Comparison of ENCODE assay signal across 17 cellular contexts in genomic region chr12:111386891-111387290, GRCh38. TPM values are rescaled to one million over a fixed set of nuclear protein-coding genes. Genes with fewer than 3 reads are reported as not detected.
DNase-seq lines count a peak whose midpoint lies in the region; ATAC-seq and TF ChIP-seq lines count a peak whose summit lies in the region.
"Had no signal": no experiment of that assay in that cellular context is flagged by ENCODE, and none has a peak within 500 bp of the region (broad histone marks: within the 10 kb centered on the region; RNA-seq: fewer than 3 reads in every experiment).

No MANE protein-coding gene starts in this region.

- peak; percentile 36 for DNase-seq in GM23248
- DNase-seq in NCI-H2227 (lab: John Stamatoyannopoulos, UW; ENCODE audit: unreplicated experiment) = peak; percentile 31
- DNase-seq in dermis blood vessel endothelial cell = peak; percentile 42
- DNase-seq in mesenchymal stem cell = peak; percentile 15
- DNase-seq in NCI-H146 (lab: John Stamatoyannopoulos, UW) = no peak
- no peak for DNase-seq in CD14-positive monocyte (ENCODE audit: low spot score)
- DNase-seq: CD8-positive, alpha-beta T cell; DND-41; H9; NCI-H2029 treated with DMSO at 0.1 percent for 48 hours; NCI-H345; NCI-H526 treated with DMSO at 0.1 percent for 48 hours had no signal

- no peak overlapping the region for H3K14ac ChIP-seq in mesenchymal stem cell (ENCODE audit: low read length in 2 of 2)

- H3K9ac ChIP-seq in GM23248 (no peak overlapping the region), mesenchymal stem cell (ENCODE audit: low read length) (no peak overlapping the region)

- H3K9me3 ChIP-seq in GM23248 (ENCODE audit: low read depth) (no peaks in the 10 kb centered on the region), mesenchymal stem cell (ENCODE audit: control insufficient read depth, low read length) (no peaks in the 10 kb centered on the region)

- no peaks in the 10 kb centered on the region for H3F3A ChIP-seq in GM23248 (ENCODE audit: insufficient read depth)

- H3K4me2 ChIP-seq in GM23248 (ENCODE audit: unreplicated experiment) = no peak overlapping the region
- H3K4me2 ChIP-seq in mesenchymal stem cell (ENCODE audit: low read length, poor library complexity, severe bottlenecking) = no peak overlapping the region

- no peaks in the 10 kb centered on the region for H3K27me3 ChIP-seq in GM23248 (replicated peaks; ENCODE audit: insufficient read depth)
- H3K27me3 ChIP-seq in mesenchymal stem cell (ENCODE audit: control insufficient read depth in 1 of 2, insufficient read depth in 1 of 2, low read length in 2 of 2) = peaks cover 0 to 14% of the 10 kb centered on the region in 2 experiments

- 2 to 5% methylated on average over 3 of the region's 3 CpGs for WGBS in GM23248 (ENCODE audit: low coverage in 1 of 2, low lambda C conversion rate in 2 of 2, missing lambda C conversion rate in 2 of 2), 2 experiments
- 62% methylated on average over 3 of the region's 3 CpGs for WGBS in mesenchymal stem cell

- H4K20me1 ChIP-seq in GM23248 (ENCODE audit: insufficient read depth) = no peaks in the 10 kb centered on the region

- peaks cover 0 to 3% (median 0%) of the 10 kb centered on the region in 7 donors for H3K9me3 Mint-ChIP-seq in CD14-positive monocyte
- H3K9me3 Mint-ChIP-seq: CD8-positive, alpha-beta T cell; H9 had no signal

- H3K27me3 Mint-ChIP-seq in CD14-positive monocyte (ENCODE audit: low read depth in 3 of 3) = peaks cover 0 to 17% (median 11%) of the 10 kb centered on the region in 3 donors
- H3K27me3 Mint-ChIP-seq: B cell had no signal

- H3K27ac ChIP-seq in GM23248 (no peak overlapping the region), mesenchymal stem cell (ENCODE audit: low read length, poor library complexity, severe bottlenecking) (no peak overlapping the region)

- no peak overlapping the region for H2BK12ac ChIP-seq in mesenchymal stem cell (ENCODE audit: low read length in 2 of 2)

- intact Hi-C loops in CD14-positive monocyte (cut with micrococcal nuclease) = no loop called here

- H3K4me3 ChIP-seq in GM23248 = no peak overlapping the region
- H3K4me3 ChIP-seq in mesenchymal stem cell (ENCODE audit: insufficient read depth in 1 of 2, low read depth in 1 of 2, low read length in 2 of 2) = no peak overlapping the region

- no peaks in the 10 kb centered on the region for H3K79me1 ChIP-seq in mesenchymal stem cell (replicated peaks; ENCODE audit: low read length, poor library complexity, severe bottlenecking)

- no peak overlapping the region for H3K18ac ChIP-seq in mesenchymal stem cell (ENCODE audit: low read depth in 1 of 2, low read length in 2 of 2)

- no peaks in the 10 kb centered on the region for H3K36me3 ChIP-seq in GM23248 (ENCODE audit: low read depth)
- no peaks in the 10 kb centered on the region for H3K36me3 ChIP-seq in mesenchymal stem cell (ENCODE audit: control insufficient read depth in 1 of 2, insufficient read depth in 2 of 2, low read depth in 1 of 2, low read length in 2 of 2)

- H3K4ac ChIP-seq in mesenchymal stem cell (ENCODE audit: low read depth in 1 of 2, low read length in 2 of 2) = no peak overlapping the region

- no peak overlapping the region for H2AFZ ChIP-seq in GM23248
- H2AFZ ChIP-seq in mesenchymal stem cell (ENCODE audit: low read depth, low read length) = no peak overlapping the region

- no peaks in the 10 kb centered on the region for H3K9me2 ChIP-seq in GM23248 (ENCODE audit: insufficient read depth)

- TF ChIP-seq CTCF in CD14-positive monocyte (IDR thresholded peaks at IDR 0.05) = no peak

- peak overlapping the region in 1 of 7 donors; percentile 35 for H3K27ac Mint-ChIP-seq in CD14-positive monocyte
- H3K27ac Mint-ChIP-seq: B cell; CD8-positive, alpha-beta T cell had no signal

- no peak overlapping the region for H4K8ac ChIP-seq in mesenchymal stem cell (ENCODE audit: low read length)

- peaks cover 39% of the 10 kb centered on the region for H3K4me1 Mint-ChIP-seq in CD14-positive monocyte
- H3K4me1 Mint-ChIP-seq: H9 had no signal

- H3K36me3 Mint-ChIP-seq in CD14-positive monocyte = no peaks in the 10 kb centered on the region
- H3K36me3 Mint-ChIP-seq: CD8-positive, alpha-beta T cell had no signal

- H3K4me3 Mint-ChIP-seq in CD14-positive monocyte = no peak overlapping the region
- H3K4me3 Mint-ChIP-seq: B cell; CD8-positive, alpha-beta T cell; H9 had no signal

- H2AK5ac ChIP-seq in mesenchymal stem cell (ENCODE audit: low read length, severe bottlenecking) = no peak overlapping the region

- H2BK120ac ChIP-seq in mesenchymal stem cell (ENCODE audit: low read depth, low read length) = no peak overlapping the region

- in situ Hi-C loops in GM23248 (cut with MboI) = no loop called here

- H3K23ac ChIP-seq in mesenchymal stem cell (ENCODE audit: low read length in 2 of 2) = no peak overlapping the region

- no peak overlapping the region for H2BK15ac ChIP-seq in mesenchymal stem cell (ENCODE audit: low read depth, poor library complexity, severe bottlenecking)

- no peak overlapping the region for H2BK5ac ChIP-seq in mesenchymal stem cell (ENCODE audit: low read depth, low read length, poor library complexity, severe bottlenecking)

- ATAC-seq in GM21717 (IDR thresholded peaks at IDR 0.05; ENCODE audit: unreplicated experiment) = no peak
- ATAC-seq: CD8-positive, alpha-beta T cell; HepG2; Panc1; Right ventricle myocardium inferior had no signal

- no peak overlapping the region for H4K91ac ChIP-seq in mesenchymal stem cell (ENCODE audit: low read length)

- H3K79me2 ChIP-seq in GM23248 (ENCODE audit: insufficient read depth) = no peaks in the 10 kb centered on the region

- H3K4me1 ChIP-seq in GM23248 (ENCODE audit: insufficient read depth) = no peaks in the 10 kb centered on the region
- H3K4me1 ChIP-seq in mesenchymal stem cell (ENCODE audit: control insufficient read depth, insufficient read depth, low read depth, low read length) = peaks cover 15% of the 10 kb centered on the region

RNA-seq across cellular contexts. Expression of gene PHETA1, which starts 18.0 kb away (rescaled TPM):
- 4.8 and 12.9 TPM in 2 replicates for total RNA-seq in GM23248 (2014; rRNA removed; shearing (Covaris generic))
- 6.6 and 7.9 TPM in 2 replicates for polyA plus RNA-seq in GM23248 (2016; fragmentation: Nextera tagmentation; extraction: Ambion mirVana)
- 8.5 and 9.7 TPM in 2 replicates for total RNA-seq in dermis blood vessel endothelial cell
- polyA plus RNA-seq in mesenchymal stem cell (2013, experiment 1 of 2) = 6.6 TPM
- 6.5 TPM for polyA plus RNA-seq in mesenchymal stem cell (2013, experiment 2 of 2)
- polyA plus RNA-seq in CD14-positive monocyte = 1 to 10 TPM; 3.4 to 4.9 TPM

RNA-seq across cellular contexts. Expression of gene SH2B3, which starts 18.8 kb away (rescaled TPM):
- total RNA-seq in GM23248 (2014; rRNA removed; shearing (Covaris generic)) = 39.1 and 42.8 TPM in 2 replicates
- 9.2 and 9.4 TPM in 2 replicates for polyA plus RNA-seq in GM23248 (2016; fragmentation: Nextera tagmentation; extraction: Ambion mirVana)
- 93.6 and 111 TPM in 2 replicates for total RNA-seq in dermis blood vessel endothelial cell
- polyA plus RNA-seq in mesenchymal stem cell (2013, experiment 1 of 2) = 50.8 TPM
- 50.3 TPM for polyA plus RNA-seq in mesenchymal stem cell (2013, experiment 2 of 2)
- 10 to 100 TPM; 15.2 to 33.5 TPM for polyA plus RNA-seq in CD14-positive monocyte

Comparison
In these comparisons a context has a peak if more than half of its experiments do, and no peak if none do; other contexts are left out.
1. DNase-seq: peak in GM23248 (single experiment), NCI-H2227 (single experiment), dermis blood vessel endothelial cell (single experiment) and mesenchymal stem cell (single experiment); none in NCI-H146 (single experiment) and CD14-positive monocyte (single experiment).